ENCODE assay signal across 1 cellular context in genomic region chr5:150836703-150837102, GRCh38.
TF ChIP-seq lines count a peak whose summit lies in the region.

No MANE protein-coding gene starts in this region.

TF ChIP-seq in WTC11, 78 proteins besides CTCF, POLR2A, EP300 and RAD21 (continued from another document):
- TF ChIP-seq ZNF425 (CRISPR knock-in tag; conservative IDR thresholded peaks at IDR 0.05) = no peak
